ENCODE assay signal across 15 cellular contexts in genomic region chr21:43808832-43809251, GRCh38. TPM values are rescaled to one million over a fixed set of nuclear protein-coding genes. Genes with fewer than 3 reads are reported as not detected.
DNase-seq lines count a peak whose midpoint lies in the region; ATAC-seq, FAIRE-seq and TF ChIP-seq lines count a peak whose summit lies in the region.
"Had no signal": no experiment of that assay in that cellular context is flagged by ENCODE, and none has a peak within 500 bp of the region (broad histone marks: within the 10 kb centered on the region; RNA-seq: fewer than 3 reads in every experiment).

No MANE protein-coding gene starts in this region.

- TF ChIP-seq RAD21 in K562 (CRISPR knock-in tag; conservative IDR thresholded peaks at IDR 0.05 in 1 of 2, IDR thresholded peaks at IDR 0.05 in 1 of 2) = no peak

- intact Hi-C loops in K562 (cut with micrococcal nuclease) = no loop called here

- ATAC-seq in K562 (no peak), left lobe of liver (peak; percentile 11), GM21447 (IDR thresholded peaks at IDR 0.05; ENCODE audit: unreplicated experiment) (no peak)
- ATAC-seq: PC-3 had no signal

- H3K9me3 Mint-ChIP-seq in endothelial cell (ENCODE audit: unreplicated experiment) = no peaks in the 10 kb centered on the region
- H3K9me3 Mint-ChIP-seq in activated T-cell treated with anti-CD3 and anti-CD28 coated beads, Interleukin-2, amount 50 U/mL, for 24 hours = no peaks in the 10 kb centered on the region

- H3K27ac Mint-ChIP-seq in endothelial cell (ENCODE audit: unreplicated experiment) = no peak overlapping the region
- H3K27ac Mint-ChIP-seq in activated T-cell treated with anti-CD3 and anti-CD28 coated beads, Interleukin-2, amount 50 U/mL, for 24 hours = no peak overlapping the region

- H3K4me3 Mint-ChIP-seq in endothelial cell (ENCODE audit: unreplicated experiment) = no peak overlapping the region
- H3K4me3 Mint-ChIP-seq in activated T-cell treated with anti-CD3 and anti-CD28 coated beads, Interleukin-2, amount 50 U/mL, for 24 hours = no peak overlapping the region

- DNase-seq in Karpas-422 (peak; percentile 83), K562 (ENCODE audit: extremely low read depth in 1 of 4, low spot score in 3 of 4) (no peak), left lobe of liver (ENCODE audit: low spot score) (no peak), cortex of kidney (lab: John Stamatoyannopoulos, UW) (no peak), endothelial cell (ENCODE audit: low spot score) (no peak)
- no peak for DNase-seq in activated T-cell treated with anti-CD3 and anti-CD28 coated beads, Interleukin-2, amount 50 U/mL, for 24 hours
- DNase-seq: BE2C, KG1, NCI-H1105, NCI-H1930, NCI-H510A, PC-3, SK-N-SH had no signal

- FAIRE-seq in K562 (lab: Jason Lieb, UNC) = no peak

- peaks cover 9 to 55% (median 28%) of the 10 kb centered on the region in 11 experiments for H3K36me3 ChIP-seq in BLaER1 treated with 17β-estradiol and CSF1 and Interleukin-3, amounts not matched to agents 10 nM and 100 nM
- peaks cover 8% of the 10 kb centered on the region; the same call in 1 of the 2 replicates for H3K36me3 ChIP-seq in Karpas-422 (ENCODE audit: insufficient read depth, low read length)
- peaks cover 31% of the 10 kb centered on the region; the same call in 2 of the 3 replicates for H3K36me3 ChIP-seq in K562 (ENCODE audit: control insufficient read depth, insufficient read depth, low read length)

- no peaks in the 10 kb centered on the region for H3K27me3 ChIP-seq in BLaER1 treated with 17β-estradiol and CSF1 and Interleukin-3, amounts not matched to agents 10 nM and 100 nM
- H3K27me3 ChIP-seq in Karpas-422 (ENCODE audit: low read length) = no peaks in the 10 kb centered on the region
- no peaks in the 10 kb centered on the region for H3K27me3 ChIP-seq in K562 (ENCODE audit: control insufficient read depth in 2 of 2, insufficient read depth in 2 of 2, low read length in 2 of 2)
- H3K27me3 ChIP-seq: BE2C had no signal

- 81% methylated on average over 19 of the region's 22 CpGs for WGBS in K562 (ENCODE audit: insufficient coverage, low coverage, missing lambda C conversion rate)

- TF ChIP-seq EP300 in K562 (IDR thresholded peaks at IDR 0.05; ENCODE audit: low read length) = no peak

- H3K36me3 Mint-ChIP-seq in endothelial cell (ENCODE audit: low read depth, unreplicated experiment) = no peaks in the 10 kb centered on the region
- H3K36me3 Mint-ChIP-seq in activated T-cell treated with anti-CD3 and anti-CD28 coated beads, Interleukin-2, amount 50 U/mL, for 24 hours (ENCODE audit: low read depth) = peaks cover 44% of the 10 kb centered on the region

- H3K79me2 ChIP-seq in Karpas-422 (ENCODE audit: low read length) (no peaks in the 10 kb centered on the region), K562 (ENCODE audit: control insufficient read depth, insufficient read depth, low read length) (no peaks in the 10 kb centered on the region)

- peak overlapping the region; percentile 33 to 89 (median 80); a peak in 19 of 22 replicates for H3K9ac ChIP-seq in BLaER1 treated with 17β-estradiol and CSF1 and Interleukin-3, amounts not matched to agents 10 nM and 100 nM
- H3K9ac ChIP-seq in Karpas-422 (ENCODE audit: low read length) (peak overlapping the region; percentile 71), K562 (ENCODE audit: insufficient read depth in 1 of 2, low read depth in 2 of 2, low read length in 2 of 2) (peak overlapping the region in 1 of 2 experiments; percentile 71; a peak in 1 of 4 replicates)
- H3K9ac ChIP-seq: SK-N-SH had no signal

- H3K4me2 ChIP-seq in BLaER1 treated with 17β-estradiol and CSF1 and Interleukin-3, amounts not matched to agents 10 nM and 100 nM = peak overlapping the region; percentile 82 to 99 (median 95); a peak in 21 of 22 replicates
- H3K4me2 ChIP-seq in Karpas-422 (ENCODE audit: low read depth, low read length, poor library complexity, severe bottlenecking) = peak overlapping the region; percentile 75
- no peak overlapping the region for H3K4me2 ChIP-seq in K562 (ENCODE audit: insufficient read depth, low read length)
- H3K4me2 ChIP-seq: SK-N-SH had no signal

- TF ChIP-seq CTCF in K562 (IDR thresholded peaks at IDR 0.05 in 2 of 3, conservative IDR thresholded peaks at IDR 0.05 in 1 of 3; ENCODE audit: insufficient read depth in 2 of 3, low read depth in 1 of 3, low read length in 3 of 3) = no peak
- TF ChIP-seq CTCF in endothelial cell (IDR thresholded peaks at IDR 0.05; ENCODE audit: unreplicated experiment) = no peak

- H3K27ac ChIP-seq in BLaER1 treated with 17β-estradiol and CSF1 and Interleukin-3, amounts not matched to agents 10 nM and 100 nM = peak overlapping the region in 9 of 11 experiments; percentile 87 to 99 (median 95); a peak in 17 of 22 replicates
- peak overlapping the region; percentile 80 for H3K27ac ChIP-seq in Karpas-422 (ENCODE audit: low read length)
- no peak overlapping the region for H3K27ac ChIP-seq in K562 (ENCODE audit: extremely low read depth, low read depth, low read length)

- CTCF ChIA-PET in K562 (lab: Yijun Ruan, JAX; ENCODE audit: low intra/inter-chr PET ratio) = interaction anchor here (1.1 kb wide), 1 partner anchor 134 kb away, joined by 3 read pairs; no protein-coding TSS in a partner anchor

- H3K9me3 ChIP-seq in BLaER1 treated with 17β-estradiol and CSF1 and Interleukin-3, amounts not matched to agents 10 nM and 100 nM (replicated peaks in 1 of 11) = no peaks in the 10 kb centered on the region
- H3K9me3 ChIP-seq in Karpas-422 (ENCODE audit: low read length) (no peaks in the 10 kb centered on the region), K562 (replicated peaks; ENCODE audit: control insufficient read depth, insufficient read depth, low read depth, low read length) (no peaks in the 10 kb centered on the region)
- H3K9me3 ChIP-seq: BE2C, SK-N-SH had no signal

- peaks cover 13% of the 10 kb centered on the region for H3K4me1 Mint-ChIP-seq in endothelial cell (ENCODE audit: unreplicated experiment)
- peaks cover 5% of the 10 kb centered on the region for H3K4me1 Mint-ChIP-seq in activated T-cell treated with anti-CD3 and anti-CD28 coated beads, Interleukin-2, amount 50 U/mL, for 24 hours (ENCODE audit: low read depth)

- peak overlapping the region in 2 of 10 experiments; percentile 26 to 76; a peak in 3 of 20 replicates for H3K4me3 ChIP-seq in BLaER1 treated with 17β-estradiol and CSF1 and Interleukin-3, amounts not matched to agents 10 nM and 100 nM
- peak overlapping the region; percentile 62 for H3K4me3 ChIP-seq in Karpas-422 (ENCODE audit: low read length)
- H3K4me3 ChIP-seq in K562 = no peak overlapping the region

- H2AFZ ChIP-seq in Karpas-422 (ENCODE audit: low read length) = no peak overlapping the region
- no peak overlapping the region for H2AFZ ChIP-seq in K562 (ENCODE audit: low read depth, low read length)

- peaks cover 97 to 100% (median 99%) of the 10 kb centered on the region in 10 experiments for H3K4me1 ChIP-seq in BLaER1 treated with 17β-estradiol and CSF1 and Interleukin-3, amounts not matched to agents 10 nM and 100 nM
- peaks cover 76% of the 10 kb centered on the region for H3K4me1 ChIP-seq in Karpas-422 (ENCODE audit: low read length)
- peaks cover 18 to 91% of the 10 kb centered on the region in 2 experiments for H3K4me1 ChIP-seq in K562 (replicated peaks in 1 of 2; ENCODE audit: control insufficient read depth in 2 of 2, insufficient read depth in 2 of 2, low read length in 2 of 2)

- POLR2A ChIA-PET in K562 (lab: Yijun Ruan, JAX) = interaction anchor here (0.6 to 1.2 kb wide), 10 partner anchors 11 to 230 kb away, joined by 3 to 6 read pairs (median 4); no protein-coding TSS in a partner anchor

- H4K20me1 ChIP-seq in BLaER1 treated with 17β-estradiol and CSF1 and Interleukin-3, amounts not matched to agents 10 nM and 100 nM = peaks cover 0 to 20% (median 0%) of the 10 kb centered on the region in 11 experiments; a peak in 4 of 22 replicates
- H4K20me1 ChIP-seq in Karpas-422 (ENCODE audit: insufficient read depth, low read depth, low read length) = peaks cover 7% of the 10 kb centered on the region; the same call in 1 of the 2 replicates
- 0 out of 2 replicates have a peak, but pooled peaks cover 5% of the 10 kb centered on the region for H4K20me1 ChIP-seq in K562 (replicated peaks; ENCODE audit: control insufficient read depth, insufficient read depth, low read length)

- in situ Hi-C loops in K562 (cut with MboI) = no loop called here

- BruUV-seq in K562 (replicated peaks; lab: Mats Ljungman, UMichigan) = no TSS peak

- peaks cover 4% of the 10 kb centered on the region for H3K9me1 ChIP-seq in K562 (ENCODE audit: control insufficient read depth, insufficient read depth, low read length)

- TF ChIP-seq POLR2A in K562 (conservative IDR thresholded peaks at IDR 0.05) = no peak

- peaks cover 4% of the 10 kb centered on the region for H3K27me3 Mint-ChIP-seq in endothelial cell (ENCODE audit: unreplicated experiment)
- no peaks in the 10 kb centered on the region for H3K27me3 Mint-ChIP-seq in activated T-cell treated with anti-CD3 and anti-CD28 coated beads, Interleukin-2, amount 50 U/mL, for 24 hours

- no peaks in the 10 kb centered on the region for H3K9me2 ChIP-seq in Karpas-422 (replicated peaks; ENCODE audit: insufficient read depth, low read length)
- H3K9me2 ChIP-seq: SK-N-SH had no signal

RNA-seq across cellular contexts. Expression of gene RRP1, which starts 19.5 kb away (rescaled TPM):
- total RNA-seq in Karpas-422 (2014; rRNA removed; shearing (Covaris generic); ENCODE audit: low replicate concordance) = 26.2 and 28.8 TPM in 2 replicates
- 200 and 398 TPM in 2 replicates for total RNA-seq in K562 (2011; cell fraction: chromatin; rRNA removed; ENCODE audit: low replicate concordance)
- total RNA-seq in K562 (2011; cell fraction: nucleolus; rRNA removed) = 176 and 196 TPM in 2 replicates
- 186 and 220 TPM in 2 replicates for total RNA-seq in K562 (2011; cell fraction: nucleoplasm; rRNA removed)
- total RNA-seq in K562 (2014; rRNA removed) (68.6 and 84.3 TPM in 2 replicates), K562 (2014; rRNA removed; fragmentation: Illumina TruSeq; extraction: Trizol) (40.5 and 48.5 TPM in 2 replicates), K562 (2015; rRNA removed; fragmentation: Illumina TruSeq; extraction: Trizol) (51.6 and 52.9 TPM in 2 replicates), K562 (2021) (89.1 and 105 TPM in 2 replicates), left lobe of liver (10.3 TPM), endothelial cell (ENCODE audit: unreplicated experiment) (21.0 TPM)
- polyA plus RNA-seq in K562 (2011; rRNA removed) (38.0 and 47.3 TPM in 2 replicates), K562 (2014; fragmentation: Illumina TruSeq; extraction: Trizol) (79.7 and 97.5 TPM in 2 replicates), K562 (2014; fragmentation: Nextera tagmentation; extraction: Ambion mirVana) (1 to 10 TPM in 1 of 2 experiments, under 1 TPM in 1; 0.89 to 1.8 TPM), K562 (2014; rRNA removed) (60.2 and 64.7 TPM in 2 replicates)
- polyA plus RNA-seq in K562 (2011; cell fraction: cytosol; rRNA removed) = 22.9 and 23.5 TPM in 2 replicates
- 233 and 286 TPM in 2 replicates for polyA plus RNA-seq in K562 (2011; cell fraction: nucleus; rRNA removed)
- 35.6 and 62.2 TPM in 2 replicates for polyA plus RNA-seq in K562 (2012)
- 23.9 and 28.6 TPM in 2 replicates for polyA minus RNA-seq in K562 (2011; rRNA and poly(A)+ RNA removed)
- 20.8 and 22.0 TPM in 2 replicates for polyA minus RNA-seq in K562 (2011; cell fraction: cytosol; rRNA and poly(A)+ RNA removed)
- polyA minus RNA-seq in K562 (2011; cell fraction: nucleus; rRNA and poly(A)+ RNA removed) = 66.5 and 104 TPM in 2 replicates

RNA-seq across cellular contexts. Expression of gene CSTB, which starts 32.7 kb away (rescaled TPM):
- total RNA-seq in Karpas-422 (2014; rRNA removed; shearing (Covaris generic); ENCODE audit: low replicate concordance) = 17.6 and 28.0 TPM in 2 replicates
- total RNA-seq in K562 (2011; cell fraction: chromatin; rRNA removed; ENCODE audit: low replicate concordance) = 10.6 and 21.9 TPM in 2 replicates
- 19.5 and 22.0 TPM in 2 replicates for total RNA-seq in K562 (2011; cell fraction: nucleolus; rRNA removed)
- 18.3 and 24.3 TPM in 2 replicates for total RNA-seq in K562 (2011; cell fraction: nucleoplasm; rRNA removed)
- total RNA-seq in K562 (2014; rRNA removed) = 23.1 and 29.0 TPM in 2 replicates
- 20.8 and 21.1 TPM in 2 replicates for total RNA-seq in K562 (2014; rRNA removed; fragmentation: Illumina TruSeq; extraction: Trizol)
- total RNA-seq in K562 (2015; rRNA removed; fragmentation: Illumina TruSeq; extraction: Trizol) = 31.7 and 34.9 TPM in 2 replicates
- 43.5 and 48.1 TPM in 2 replicates for total RNA-seq in K562 (2021)
- 46.6 and 58.0 TPM in 2 replicates for polyA plus RNA-seq in K562 (2011; rRNA removed)
- polyA plus RNA-seq in K562 (2011; cell fraction: cytosol; rRNA removed) = 74.4 and 80.8 TPM in 2 replicates
- polyA plus RNA-seq in K562 (2011; cell fraction: nucleus; rRNA removed) = 36.5 and 43.3 TPM in 2 replicates
- 76.9 and 118 TPM in 2 replicates for polyA plus RNA-seq in K562 (2012)
- 64.2 and 79.8 TPM in 2 replicates for polyA plus RNA-seq in K562 (2014; fragmentation: Illumina TruSeq; extraction: Trizol)
- 10 to 100 TPM; 12.4 to 17.1 TPM for polyA plus RNA-seq in K562 (2014; fragmentation: Nextera tagmentation; extraction: Ambion mirVana)
- 65.0 and 67.8 TPM in 2 replicates for polyA plus RNA-seq in K562 (2014; rRNA removed)
- 33.5 and 37.4 TPM in 2 replicates for polyA minus RNA-seq in K562 (2011; rRNA and poly(A)+ RNA removed)
- polyA minus RNA-seq in K562 (2011; cell fraction: cytosol; rRNA and poly(A)+ RNA removed) = 14.2 and 21.7 TPM in 2 replicates
- 9.0 and 14.1 TPM in 2 replicates for polyA minus RNA-seq in K562 (2011; cell fraction: nucleus; rRNA and poly(A)+ RNA removed)
- 25.6 TPM for total RNA-seq in left lobe of liver
- 66.5 TPM for total RNA-seq in endothelial cell (ENCODE audit: unreplicated experiment)

RNA-seq across cellular contexts. Expression of gene AGPAT3, which starts 56.2 kb away (rescaled TPM):
- total RNA-seq in Karpas-422 (2014; rRNA removed; shearing (Covaris generic); ENCODE audit: low replicate concordance) = 29.0 and 42.2 TPM in 2 replicates
- 91.3 and 152 TPM in 2 replicates for total RNA-seq in K562 (2011; cell fraction: chromatin; rRNA removed; ENCODE audit: low replicate concordance)
- 92.9 and 103 TPM in 2 replicates for total RNA-seq in K562 (2011; cell fraction: nucleolus; rRNA removed)
- total RNA-seq in K562 (2011; cell fraction: nucleoplasm; rRNA removed) = 104 and 106 TPM in 2 replicates
- total RNA-seq in K562 (2014; rRNA removed) (41.3 and 50.4 TPM in 2 replicates), K562 (2014; rRNA removed; fragmentation: Illumina TruSeq; extraction: Trizol) (27.3 and 28.6 TPM in 2 replicates), K562 (2015; rRNA removed; fragmentation: Illumina TruSeq; extraction: Trizol) (33.7 and 35.7 TPM in 2 replicates), K562 (2021) (88.4 and 90.1 TPM in 2 replicates), left lobe of liver (127 TPM), endothelial cell (ENCODE audit: unreplicated experiment) (22.6 TPM)
- polyA plus RNA-seq in K562 (2011; rRNA removed) (48.3 and 63.4 TPM in 2 replicates), K562 (2014; fragmentation: Illumina TruSeq; extraction: Trizol) (33.2 and 48.4 TPM in 2 replicates), K562 (2014; fragmentation: Nextera tagmentation; extraction: Ambion mirVana) (1 to 10 TPM; 1.5 TPM), K562 (2014; rRNA removed) (46.6 and 50.1 TPM in 2 replicates)
- polyA plus RNA-seq in K562 (2011; cell fraction: cytosol; rRNA removed) = 66.5 and 76.4 TPM in 2 replicates
- 70.1 and 87.0 TPM in 2 replicates for polyA plus RNA-seq in K562 (2011; cell fraction: nucleus; rRNA removed)
- 42.6 and 65.7 TPM in 2 replicates for polyA plus RNA-seq in K562 (2012)
- 40.0 and 57.0 TPM in 2 replicates for polyA minus RNA-seq in K562 (2011; rRNA and poly(A)+ RNA removed)
- polyA minus RNA-seq in K562 (2011; cell fraction: cytosol; rRNA and poly(A)+ RNA removed) = 48.7 and 66.4 TPM in 2 replicates
- 26.1 and 32.4 TPM in 2 replicates for polyA minus RNA-seq in K562 (2011; cell fraction: nucleus; rRNA and poly(A)+ RNA removed)
